8 cellular contexts compared by ENCODE assay signal in genomic region chr6:31814677-31815024, GRCh38. TPM values are rescaled to one million over a fixed set of nuclear protein-coding genes. Genes with fewer than 3 reads are reported as not detected.
DNase-seq lines count a peak whose midpoint lies in the region; TF ChIP-seq lines count a peak whose summit lies in the region.

No MANE protein-coding gene starts in this region.

- peak overlapping the region; percentile 48 for H3K4me3 ChIP-seq in MM.1S (ENCODE audit: low read length)
- H3K4me3 ChIP-seq in SK-N-SH (ENCODE audit: low read depth in 2 of 2, low read length in 1 of 2): peak overlapping the region; percentile 62 to 79
- H3K4me3 ChIP-seq in tibial artery: peak overlapping the region; percentile 56 to 57

- 0 out of 2 replicates have a peak overlapping the region, but pooled peaks have one; percentile 21 for H3K9ac ChIP-seq in MM.1S (ENCODE audit: low read length)
- H3K9ac ChIP-seq in SK-N-SH: peak overlapping the region; percentile 74; the same call in 1 of the 2 replicates

- peaks cover 15% of the 10 kb centered on the region for H3K36me3 Mint-ChIP-seq in neural crest cell (ENCODE audit: low read depth)

- H3K9me3 Mint-ChIP-seq in neural crest cell: no peaks in the 10 kb centered on the region

- H3K36me3 ChIP-seq in MM.1S (replicated peaks; ENCODE audit: insufficient read depth, low read length) (no peaks in the 10 kb centered on the region), SK-N-SH (replicated peaks in 1 of 2; ENCODE audit: control insufficient read depth in 1 of 2, insufficient read depth in 2 of 2, low read length in 1 of 2) (no peaks in the 10 kb centered on the region), tibial artery (no peaks in the 10 kb centered on the region)

- no peaks in the 10 kb centered on the region for H3K79me2 ChIP-seq in MM.1S (ENCODE audit: low read length)
- peaks cover 10% of the 10 kb centered on the region for H3K79me2 ChIP-seq in SK-N-SH (ENCODE audit: insufficient read depth)

- TF ChIP-seq RAD21 in SK-N-SH (IDR thresholded peaks at IDR 0.05; ENCODE audit: low read length): no peak

- H3K4me2 ChIP-seq in MM.1S (ENCODE audit: low read depth, low read length) (peak overlapping the region; percentile 55; the same call in 1 of the 2 replicates), SK-N-SH (peak overlapping the region; percentile 97)

- peak overlapping the region; percentile 92 for H3K4me3 Mint-ChIP-seq in neural crest cell

- DNase-seq in GF-D8 (lab: John Stamatoyannopoulos, UW) (peak; percentile 79), MM.1S (no peak), SK-N-SH (no peak), glomerular visceral epithelial cell (ENCODE audit: extremely low spot score) (peak; percentile 98), neural crest cell (ENCODE audit: low read depth, low spot score) (peak; percentile 69), tibial artery (peak; percentile 98 to 99), HEK293T (ENCODE audit: extremely low spot score) (no peak)

- CTCF ChIA-PET in SK-N-SH (lab: Yijun Ruan, JAX) (interaction anchor here (0.6 to 4.5 kb wide), 5 partner anchors 16 to 126 kb away, joined by 3 to 27 read pairs (median 7); partner anchors contain the start of gene VARS1), HEK293T (lab: Yijun Ruan, JAX) (interaction anchor here (0.6 to 1.9 kb wide), 2 partner anchors 23 to 1086 kb away, joined by 3 to 5 read pairs; no protein-coding TSS in a partner anchor)

- H3K9me3 ChIP-seq in MM.1S (replicated peaks; ENCODE audit: insufficient read depth, low read length): no peaks in the 10 kb centered on the region
- H3K9me3 ChIP-seq in SK-N-SH: no peaks in the 10 kb centered on the region
- H3K9me3 ChIP-seq in tibial artery: no peaks in the 10 kb centered on the region

- TF ChIP-seq CTCF in MM.1S (IDR thresholded peaks at IDR 0.05; ENCODE audit: low read length) (no peak), SK-N-SH (IDR thresholded peaks at IDR 0.05) (no peak), neural crest cell (conservative IDR thresholded peaks at IDR 0.05) (no peak), tibial artery (IDR thresholded peaks at IDR 0.05) (no peak)

- H3K9me2 ChIP-seq in MM.1S (replicated peaks; ENCODE audit: insufficient read depth, low read length): no peaks in the 10 kb centered on the region
- no peaks in the 10 kb centered on the region for H3K9me2 ChIP-seq in SK-N-SH

- WGBS in SK-N-SH (ENCODE audit: low lambda C conversion rate): under 1% methylated on average over 13 of the region's 13 CpGs
- WGBS in adipose tissue, 3 donors: 0% methylated on average over 13 of the region's 13 CpGs

- H3K4me1 Mint-ChIP-seq in neural crest cell: peaks cover 35% of the 10 kb centered on the region

- H4K20me1 ChIP-seq in MM.1S (ENCODE audit: insufficient read depth, low read length): no peaks in the 10 kb centered on the region
- H4K20me1 ChIP-seq in SK-N-SH (ENCODE audit: insufficient read depth): no peaks in the 10 kb centered on the region

- H3F3A ChIP-seq in MM.1S (ENCODE audit: insufficient read depth, low read length): no peaks in the 10 kb centered on the region; the same call in 1 of the 2 replicates
- peaks cover 11% of the 10 kb centered on the region for H3F3A ChIP-seq in SK-N-SH (replicated peaks; ENCODE audit: insufficient read depth)

- H3K27ac Mint-ChIP-seq in neural crest cell (ENCODE audit: unreplicated experiment): peak overlapping the region; percentile 98

- H3K27me3 ChIP-seq in MM.1S (replicated peaks; ENCODE audit: insufficient read depth, low read length) (no peaks in the 10 kb centered on the region), SK-N-SH (ENCODE audit: insufficient read depth) (no peaks in the 10 kb centered on the region), tibial artery (no peaks in the 10 kb centered on the region)

- peak overlapping the region; percentile 72 for H2AFZ ChIP-seq in MM.1S (ENCODE audit: low read length)
- peak overlapping the region; percentile 68 for H2AFZ ChIP-seq in SK-N-SH (ENCODE audit: low read depth)

- no peak overlapping the region for H3K27ac ChIP-seq in MM.1S (ENCODE audit: low read length)
- peak overlapping the region; percentile 98 for H3K27ac ChIP-seq in SK-N-SH (ENCODE audit: low read depth in 2 of 2, low read length in 1 of 2)
- H3K27ac ChIP-seq in adipose tissue (ENCODE audit: low read depth, low read length): peak overlapping the region; percentile 76
- peak overlapping the region; percentile 89 to 97 for H3K27ac ChIP-seq in tibial artery

- no peaks in the 10 kb centered on the region for H3K27me3 Mint-ChIP-seq in neural crest cell (ENCODE audit: low read depth)

- POLR2A ChIA-PET in SK-N-SH (lab: Yijun Ruan, JAX): interaction anchor here (0.7 to 2.2 kb wide), 13 partner anchors 8 to 314 kb away, joined by 3 to 10 read pairs (median 4); partner anchors contain the start of genes ATF6B, DDAH2, EHMT2 and HSPA1B
- POLR2A ChIA-PET in HEK293T (lab: Yijun Ruan, JAX): interaction anchor here (0.5 to 4.4 kb wide), 43 partner anchors 8 to 1157 kb away, joined by 3 to 104 read pairs (median 5); partner anchors contain the start of genes C6orf47, CLIC1, DDX39B and EHMT2

- intact Hi-C loops in tibial artery (cut with DNase I; ENCODE audit: low total_unique reads): loop anchor here (5.0 kb wide), 1 partner anchor 1033 kb away; no protein-coding TSS in a partner anchor

- peaks cover 22% of the 10 kb centered on the region for H3K4me1 ChIP-seq in MM.1S (ENCODE audit: low read length)
- peaks cover 4 to 6% of the 10 kb centered on the region in 2 experiments; a peak in 2 of 4 replicates for H3K4me1 ChIP-seq in SK-N-SH (ENCODE audit: control insufficient read depth in 1 of 2, insufficient read depth in 2 of 2, low read depth in 1 of 2, low read length in 1 of 2)
- H3K4me1 ChIP-seq in tibial artery: peaks cover 0 to 31% (median 18%) of the 10 kb centered on the region in 4 donors

- no peak; a peak in 1 of 4 replicates for TF ChIP-seq EP300 in SK-N-SH (IDR thresholded peaks at IDR 0.05; ENCODE audit: borderline replicate concordance in 1 of 2, low read depth in 1 of 2, low read length in 1 of 2)

TF ChIP-seq in SK-N-SH, 30 proteins besides CTCF, POLR2A, EP300 and RAD21 (continues in another document):
- TF ChIP-seq CHD2 (IDR thresholded peaks at IDR 0.05; ENCODE audit: low read length, partially characterized antibody) (peak; percentile 62), POLR2AphosphoS5 (IDR thresholded peaks at IDR 0.05; ENCODE audit: low read depth, low read length) (peak; percentile 66; the same call in 1 of the 2 replicates), PBX3 (IDR thresholded peaks at IDR 0.05) (peak; percentile 50), TEAD4 (IDR thresholded peaks at IDR 0.05; ENCODE audit: borderline replicate concordance, insufficient read depth) (0 out of 2 replicates have a peak, but pooled peaks have one; percentile 17)

TF ChIP-seq in HEK293T, 16 proteins besides CTCF, POLR2A, EP300 and RAD21:
- TF ChIP-seq ELF4 (IDR thresholded peaks at IDR 0.05) (no peak), NFRKB (IDR thresholded peaks at IDR 0.05) (no peak), SP1 (IDR thresholded peaks at IDR 0.05) (no peak), FOXM1 (IDR thresholded peaks at IDR 0.05; ENCODE audit: borderline replicate concordance) (no peak), PKNOX1 (IDR thresholded peaks at IDR 0.05) (no peak), TARDBP (IDR thresholded peaks at IDR 0.05) (no peak), SUZ12 (IDR thresholded peaks at IDR 0.05) (no peak), HDGF (IDR thresholded peaks at IDR 0.05; ENCODE audit: borderline replicate concordance) (no peak)

RNA-seq across cellular contexts. Expression of gene HSPA1L, which starts 0.4 kb away (rescaled TPM):
- polyA plus RNA-seq in SK-N-SH (2012; rRNA removed): 0.69 and 0.83 TPM in 2 replicates
- polyA plus RNA-seq in SK-N-SH (2012; cell fraction: cytosol; rRNA removed): 0.79 and 0.85 TPM in 2 replicates
- 0.39 and 0.54 TPM in 2 replicates for polyA plus RNA-seq in SK-N-SH (2012; cell fraction: nucleus; rRNA removed)
- polyA plus RNA-seq in adipose tissue: 1 to 10 TPM in 1 of 3 donors, under 1 TPM in 2; 0.59 to 1.0 (median 0.80) TPM
- 1.5 and 1.8 TPM in 2 replicates for total RNA-seq in neural crest cell

RNA-seq across cellular contexts. Expression of gene HSPA1A, which starts 0.7 kb away (rescaled TPM):
- polyA plus RNA-seq in SK-N-SH (2012; rRNA removed) (71.1 and 119 TPM in 2 replicates), adipose tissue (100 to 1,000 TPM in 1 of 3 donors, 10 to 100 TPM in 2; 32.5 to 514 (median 76.3) TPM)
- polyA plus RNA-seq in SK-N-SH (2012; cell fraction: cytosol; rRNA removed): 53.6 and 67.5 TPM in 2 replicates
- 83.3 and 95.8 TPM in 2 replicates for polyA plus RNA-seq in SK-N-SH (2012; cell fraction: nucleus; rRNA removed)
- total RNA-seq in neural crest cell: 70.3 and 72.3 TPM in 2 replicates

RNA-seq across cellular contexts. Expression of gene LSM2, which starts 7.9 kb away (rescaled TPM):
- 47.8 and 79.1 TPM in 2 replicates for polyA plus RNA-seq in SK-N-SH (2012; rRNA removed)
- 55.5 and 67.6 TPM in 2 replicates for polyA plus RNA-seq in SK-N-SH (2012; cell fraction: cytosol; rRNA removed)
- 18.5 and 22.9 TPM in 2 replicates for polyA plus RNA-seq in SK-N-SH (2012; cell fraction: nucleus; rRNA removed)
- polyA plus RNA-seq in adipose tissue: 10 to 100 TPM; 29.7 to 55.0 (median 38.1) TPM
- 122 and 135 TPM in 2 replicates for total RNA-seq in neural crest cell

RNA-seq across cellular contexts. Expression of gene HSPA1B, which starts 12.9 kb away (rescaled TPM):
- polyA plus RNA-seq in SK-N-SH (2012; rRNA removed) (52.4 and 96.3 TPM in 2 replicates), adipose tissue (100 to 1,000 TPM in 1 of 3 donors, 10 to 100 TPM in 2; 40.9 to 501 (median 47.1) TPM)
- polyA plus RNA-seq in SK-N-SH (2012; cell fraction: cytosol; rRNA removed): 52.5 and 64.0 TPM in 2 replicates
- 58.0 and 64.5 TPM in 2 replicates for polyA plus RNA-seq in SK-N-SH (2012; cell fraction: nucleus; rRNA removed)
- total RNA-seq in neural crest cell: 78.5 and 82.5 TPM in 2 replicates

RNA-seq across cellular contexts. Expression of gene VARS1, which starts 19.1 kb away (rescaled TPM):
- polyA plus RNA-seq in SK-N-SH (2012; rRNA removed) (22.2 and 35.1 TPM in 2 replicates), adipose tissue (10 to 100 TPM; 24.2 to 38.6 (median 29.1) TPM)
- 13.7 and 19.2 TPM in 2 replicates for polyA plus RNA-seq in SK-N-SH (2012; cell fraction: cytosol; rRNA removed)
- polyA plus RNA-seq in SK-N-SH (2012; cell fraction: nucleus; rRNA removed): 98.2 and 118 TPM in 2 replicates
- total RNA-seq in neural crest cell: 162 and 163 TPM in 2 replicates

Comparison
In these comparisons a context has a peak if more than half of its experiments do, and no peak if none do; other contexts are left out.
1. DNase-seq: peak in GF-D8 (single experiment), glomerular visceral epithelial cell (single experiment), neural crest cell (single experiment) and tibial artery (2 of 2); none in MM.1S (single experiment), SK-N-SH (single experiment) and HEK293T (single experiment).
2. Peak in every context shown above with its lines, with median percentiles within 50 percentile points of each other: H3K4me3 ChIP-seq.